13 cellular contexts compared by ENCODE assay signal in genomic region chr2:112000399-112001135, GRCh38.
"Had no signal": no experiment of that assay in that cellular context is flagged by ENCODE, and none has a peak within 500 bp of the region (broad histone marks: within the 10 kb centered on the region; RNA-seq: fewer than 3 reads in every experiment).

No MANE protein-coding gene starts in this region.

- H3K9me3 ChIP-seq: esophagus muscularis mucosa, stomach, thoracic aorta had no signal

- H3K4me1 ChIP-seq: parathyroid adenoma had no signal

- H3K79me2 ChIP-seq: parathyroid adenoma had no signal

- H3K27me3 ChIP-seq: brain microvascular endothelial cell, esophagus muscularis mucosa, stomach had no signal

- H2AFZ ChIP-seq: parathyroid adenoma had no signal

- H3K36me3 ChIP-seq: brain microvascular endothelial cell had no signal

- H3K9ac ChIP-seq: parathyroid adenoma had no signal

- H3K4me3 ChIP-seq: esophagus muscularis mucosa, stomach, thoracic aorta had no signal

- DNase-seq: activated gamma-delta T cell; activated naive CD8-positive, alpha-beta T cell treated with anti-CD3 and anti-CD28 coated beads for 36 hours; activated T-cell treated with anti-CD3 and anti-CD28 coated beads, Interleukin-2, amount 50 U/mL, for 48 hours; brain microvascular endothelial cell; cerebellar nuclear complex; hypothalamus; kidney glomerular epithelial cell; retina; stimulated activated CD4-positive, alpha-beta T cell treated with anti-CD3 and anti-CD28 coated beads, Interleukin-4, amount 100 ng/mL, for 4 hours; stomach had no signal

- H3K27ac ChIP-seq: brain microvascular endothelial cell, esophagus muscularis mucosa, parathyroid adenoma, stomach, thoracic aorta had no signal
